ENCODE assay signal across 3 cellular contexts in the genomic region with DNA sequence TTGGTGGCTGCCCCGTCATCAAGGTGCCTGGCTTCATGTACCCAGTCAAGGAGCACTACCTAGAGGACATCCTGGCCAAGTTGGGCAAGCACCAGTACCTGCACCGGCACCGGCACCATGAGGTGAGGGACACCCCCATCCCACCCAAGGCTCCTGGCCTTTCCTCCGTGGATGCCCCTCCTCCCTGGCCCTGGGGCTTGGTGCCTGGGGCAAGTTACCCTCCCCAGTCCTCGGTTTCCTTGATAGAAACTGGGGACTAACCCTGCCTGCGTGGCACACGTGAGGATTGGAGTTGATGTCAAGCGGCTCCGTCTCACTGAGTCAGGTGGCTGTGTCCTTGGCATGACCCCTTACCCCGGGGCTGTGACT.
A peak's percentile ranks its signal among the peaks of the same experiment; 100 is the strongest.
TF ChIP-seq lines count a peak whose summit lies in the region.

No MANE protein-coding gene starts in this region.

TF ChIP-seq in SK-N-SH, 30 proteins besides CTCF, POLR2A, EP300 and RAD21:
- TF ChIP-seq POLR2AphosphoS5 (IDR thresholded peaks at IDR 0.05; ENCODE audit: low read depth, low read length) = peak; percentile 8
- no peak for TF ChIP-seq TAF1 (IDR thresholded peaks at IDR 0.05; ENCODE audit: borderline replicate concordance, low read depth, low read length)
TF ChIP-seq in SK-N-SH: peak in this region for 1.

TF ChIP-seq in SK-N-SH treated with all-trans-retinoic acid at 6 μM for 48 hours, 23 proteins besides CTCF, POLR2A, EP300 and RAD21:
- TF ChIP-seq GLIS3 (CRISPR knock-in tag; IDR thresholded peaks at IDR 0.05) (no peak), ZNF8 (CRISPR knock-in tag; IDR thresholded peaks at IDR 0.05) (no peak), ESRRG (CRISPR knock-in tag; IDR thresholded peaks at IDR 0.05) (no peak), TOX (CRISPR knock-in tag; IDR thresholded peaks at IDR 0.05; ENCODE audit: borderline replicate concordance) (no peak), ZFP3 (CRISPR knock-in tag; IDR thresholded peaks at IDR 0.05) (no peak), POU6F1 (CRISPR knock-in tag; IDR thresholded peaks at IDR 0.05; ENCODE audit: borderline replicate concordance, low read depth) (no peak), ZFP30 (CRISPR knock-in tag; IDR thresholded peaks at IDR 0.05) (no peak), ARNTL (CRISPR knock-in tag; IDR thresholded peaks at IDR 0.05; ENCODE audit: borderline replicate concordance, low read depth) (no peak), ZNF565 (CRISPR knock-in tag; conservative IDR thresholded peaks at IDR 0.05; ENCODE audit: low read depth) (no peak), RARB (CRISPR knock-in tag; IDR thresholded peaks at IDR 0.05) (no peak), ISL1 (CRISPR knock-in tag; IDR thresholded peaks at IDR 0.05) (no peak), BACH2 (CRISPR knock-in tag; IDR thresholded peaks at IDR 0.05; ENCODE audit: borderline replicate concordance) (no peak), OSR1 (CRISPR knock-in tag; IDR thresholded peaks at IDR 0.05) (no peak), TSHZ2 (CRISPR knock-in tag; IDR thresholded peaks at IDR 0.05) (no peak), SNAI2 (CRISPR knock-in tag; IDR thresholded peaks at IDR 0.05) (no peak), ZNF70 (CRISPR knock-in tag; IDR thresholded peaks at IDR 0.05) (no peak), PPARA (CRISPR knock-in tag; IDR thresholded peaks at IDR 0.05; ENCODE audit: borderline replicate concordance) (no peak)

TF ChIP-seq in HEK293, 187 proteins besides CTCF, POLR2A, EP300 and RAD21:
- TF ChIP-seq PATZ1 (tag by site-specific recombination; IDR thresholded peaks at IDR 0.05) (0 out of 2 replicates have a peak, but pooled peaks have one; percentile 12), ZNF350 (tag by site-specific recombination; IDR thresholded peaks at IDR 0.05) (no peak)
